8 cellular contexts compared by ENCODE assay signal in genomic region chr4:88457307-88458090, GRCh38. TPM values are rescaled to one million over a fixed set of nuclear protein-coding genes. Genes with fewer than 3 reads are reported as not detected.
DNase-seq lines count a peak whose midpoint lies in the region; ATAC-seq, FAIRE-seq and TF ChIP-seq lines count a peak whose summit lies in the region.

No MANE protein-coding gene starts in this region.

- POLR2A ChIA-PET in IMR-90 (lab: Charles Lee; ENCODE audit: unreplicated experiment) = no interaction called here

- H3K9me3 ChIP-seq in ES-I3 (ENCODE audit: control insufficient read depth, insufficient read depth, low read length) (peaks cover 7% of the 10 kb centered on the region), IMR-90 (ENCODE audit: control insufficient read depth, insufficient read depth, low read length) (no peaks in the 10 kb centered on the region; the same call in 1 of the 2 replicates), pancreas (no peaks in the 10 kb centered on the region)

- no peaks in the 10 kb centered on the region for H3K9me1 ChIP-seq in IMR-90 (ENCODE audit: insufficient read depth, low read length)

- H3K4me1 ChIP-seq in ES-I3 (ENCODE audit: insufficient read depth, low read length) (no peaks in the 10 kb centered on the region), IMR-90 (ENCODE audit: control insufficient read depth, insufficient read depth, low read length) (no peaks in the 10 kb centered on the region), pancreas (no peaks in the 10 kb centered on the region)

- H3K4me3 ChIP-seq in IMR-90 (ENCODE audit: insufficient read depth, low read depth, low read length) = peak overlapping the region; percentile 59
- H3K4me3 ChIP-seq in pancreas = peak overlapping the region; percentile 60 to 80 (median 73)

- no peak overlapping the region for H3K4ac ChIP-seq in IMR-90 (ENCODE audit: low read depth, low read length)

- CTCF ChIA-PET in IMR-90 (lab: Yijun Ruan, JAX) = interaction anchor here (0.5 to 0.7 kb wide), 3 partner anchors 238 to 1077 kb away, joined by 3 read pairs; no protein-coding TSS in a partner anchor

- peak overlapping the region; percentile 94 for H2AFZ ChIP-seq in IMR-90 (replicated peaks; ENCODE audit: low read length, poor library complexity)

- H4K91ac ChIP-seq in IMR-90 (ENCODE audit: insufficient read depth, low read depth, low read length) = no peak overlapping the region

- H3K36me3 ChIP-seq in ES-I3 (ENCODE audit: insufficient read depth, low read length) (no peaks in the 10 kb centered on the region), IMR-90 (ENCODE audit: control insufficient read depth, insufficient read depth, low read length) (no peaks in the 10 kb centered on the region), pancreas (no peaks in the 10 kb centered on the region)

- H4K8ac ChIP-seq in IMR-90 (ENCODE audit: low read depth in 2 of 2, low read length in 2 of 2) = no peak overlapping the region

- TF ChIP-seq CTCF in IMR-90 (conservative IDR thresholded peaks at IDR 0.05; ENCODE audit: low read depth, low read length) (no peak), pancreas (IDR thresholded peaks at IDR 0.05) (no peak)

- H2AK9ac ChIP-seq in IMR-90 (replicated peaks; ENCODE audit: low read depth, low read length, poor library complexity) = no peak overlapping the region

- no peak for TF ChIP-seq POLR2A in IMR-90 (IDR thresholded peaks at IDR 0.05; ENCODE audit: low read depth, low read length)

- intact Hi-C loops in IMR-90 (cut with micrococcal nuclease) = loop anchor here (5.0 kb wide), 1 partner anchor 175 kb away; the partner anchor contains the start of gene PPM1K
- intact Hi-C loops in Right ventricle myocardium superior (cut with DNase I) = loop anchor here (5.0 kb wide), 1 partner anchor 80 kb away; the partner anchor contains the start of gene HERC6
- intact Hi-C loops in pancreas (cut with DNase I) = no loop called here

- H3K23ac ChIP-seq in IMR-90 (ENCODE audit: low read depth, low read length) = no peak overlapping the region

- H3K56ac ChIP-seq in IMR-90 (ENCODE audit: extremely low read depth, insufficient read depth, low read length) = no peak overlapping the region

- no peak overlapping the region for H2BK5ac ChIP-seq in IMR-90 (ENCODE audit: low read depth, low read length, poor library complexity, severe bottlenecking)

- no peak overlapping the region for H2BK15ac ChIP-seq in IMR-90 (ENCODE audit: low read depth, low read length)

- H3K9ac ChIP-seq in ES-I3 (ENCODE audit: low read depth, low read length) (peak overlapping the region; percentile 70), IMR-90 (ENCODE audit: low read depth, low read length) (no peak overlapping the region)

- whole genome bisulfite sequencing in IMR-90 (ENCODE audit: extremely low coverage in 2 of 2, insufficient read length in 1 of 2), 2 experiments = 4% methylated on average over 40 of the region's 74 CpGs; no CpG with 5 or more reads in 1 of the 2 experiments
- WGBS in pancreas, 2 donors = 5 to 8% methylated on average over 64 to 74 of the region's 74 CpGs

- H3K4me2 ChIP-seq in IMR-90 (ENCODE audit: low read depth, low read length) = peak overlapping the region; percentile 60; the same call in 1 of the 2 replicates

- H4K20me1 ChIP-seq in IMR-90 (ENCODE audit: insufficient read depth, low read length) = no peaks in the 10 kb centered on the region

- no TSS peak for BruUV-seq in IMR-90 (replicated peaks; lab: Mats Ljungman, UMichigan)

- no peak overlapping the region for H3K14ac ChIP-seq in IMR-90 (replicated peaks; ENCODE audit: low read depth, low read length)

- H2BK20ac ChIP-seq in IMR-90 (ENCODE audit: low read depth, low read length) = no peak overlapping the region

- H4K5ac ChIP-seq in IMR-90 (ENCODE audit: low read depth, low read length) = no peak overlapping the region

- H2BK120ac ChIP-seq in IMR-90 (ENCODE audit: low read depth, low read length) = no peak overlapping the region

- no peak overlapping the region for H2AK5ac ChIP-seq in IMR-90 (ENCODE audit: low read depth, low read length)

- no peak overlapping the region for H3K18ac ChIP-seq in IMR-90 (ENCODE audit: low read depth, low read length)

- dilution Hi-C loops in IMR-90 (cut with HindIII; ENCODE audit: low sequenced_read_pairs, unreplicated experiment) = no loop called here

- no peaks in the 10 kb centered on the region for H3K79me1 ChIP-seq in IMR-90 (ENCODE audit: low read depth in 1 of 2, low read length in 2 of 2)

- H3K27me3 ChIP-seq in IMR-90 (ENCODE audit: control insufficient read depth, insufficient read depth, low read length) = peaks cover 25% of the 10 kb centered on the region
- no peaks in the 10 kb centered on the region for H3K27me3 ChIP-seq in pancreas

- in situ Hi-C loops in IMR-90 (cut with MboI; ENCODE audit: low sequenced_read_pairs) = no loop called here

- DNase-seq in IMR-90 = no peak
- DNase-seq in activated T-helper 1 cell treated with anti-CD3 and anti-CD28 coated beads, Interleukin-2, amount 50 U/mL, for 16 hours (ENCODE audit: low read depth in 1 of 2, low spot score in 1 of 2) = peak; percentile 12 to 37
- peak; percentile 67 for DNase-seq in Right ventricle myocardium superior
- DNase-seq in pancreas = peak; percentile 37 to 86 (median 60)
- DNase-seq in HuH-7 (ENCODE audit: low spot score) = no peak
- no peak for DNase-seq in OCI-M2 (lab: John Stamatoyannopoulos, UW; ENCODE audit: unreplicated experiment)

- no peak for TF ChIP-seq RAD21 in IMR-90 (IDR thresholded peaks at IDR 0.05; ENCODE audit: low read length)

- no peak overlapping the region for H3K27ac ChIP-seq in IMR-90 (ENCODE audit: insufficient read depth, low read length)
- peak overlapping the region; percentile 39 to 82 (median 64) for H3K27ac ChIP-seq in pancreas

- ATAC-seq in GM21576 (IDR thresholded peaks at IDR 0.05; ENCODE audit: unreplicated experiment) (peak; percentile 30), IMR-90 (ENCODE audit: low read depth) (peak; percentile 30; the same call in 1 of the 2 replicates), Right ventricle myocardium superior (ENCODE audit: poor library complexity) (peak; percentile 81), pancreas (peak; percentile 67 to 76 (median 72))

- FAIRE-seq in pancreas (lab: Jason Lieb, UNC) = no peak

TF ChIP-seq in IMR-90, 13 proteins besides CTCF, POLR2A, EP300 and RAD21:
- TF ChIP-seq BHLHE40 (IDR thresholded peaks at IDR 0.05; ENCODE audit: low read depth, low read length) = no peak
- TF ChIP-seq RFX5 (IDR thresholded peaks at IDR 0.05; ENCODE audit: low read depth, low read length) = no peak
- TF ChIP-seq CEBPB (IDR thresholded peaks at IDR 0.05; ENCODE audit: low read depth, low read length) = no peak
- no peak for TF ChIP-seq CHD1 (IDR thresholded peaks at IDR 0.05; ENCODE audit: low read depth, low read length)
- TF ChIP-seq MXI1 (IDR thresholded peaks at IDR 0.05; ENCODE audit: borderline replicate concordance, low read depth, low read length) = no peak
- no peak for TF ChIP-seq MAZ (IDR thresholded peaks at IDR 0.05; ENCODE audit: borderline replicate concordance, low read depth, low read length)

RNA-seq across cellular contexts. Expression of gene HERC5, which starts 0.6 kb away (rescaled TPM):
- total RNA-seq in IMR-90 (2012; rRNA removed) (under 0.01 TPM in 2 replicates), Right ventricle myocardium superior (1.5 TPM), pancreas (1 to 10 TPM; 3.0 to 4.9 (median 3.5) TPM)
- polyA plus RNA-seq in IMR-90 (2012; rRNA removed) (not detected in 2 replicates), pancreas (1 to 10 TPM; 2.2 to 4.9 TPM)
- not detected in 2 replicates for polyA plus RNA-seq in IMR-90 (2012; cell fraction: cytosol; rRNA removed)
- not detected in 2 replicates for polyA plus RNA-seq in IMR-90 (2012; cell fraction: nucleus; rRNA removed; ENCODE audit: low replicate concordance)

Comparison
In these comparisons a context has a peak if more than half of its experiments do, and no peak if none do; other contexts are left out.
1. ATAC-seq: peak in every context shown above with its lines; median percentile 81 in Right ventricle myocardium superior; 72 in pancreas; 30 in GM21576; 30 in IMR-90.
2. DNase-seq: peak in activated T-helper 1 cell treated with anti-CD3 and anti-CD28 coated beads, Interleukin-2, amount 50 U/mL, for 16 hours (2 of 2), Right ventricle myocardium superior (single experiment) and pancreas (6 of 6); none in IMR-90 (single experiment), HuH-7 (single experiment) and OCI-M2 (single experiment).
3. intact Hi-C loops: an anchor here in IMR-90 (5.0 kb wide) and Right ventricle myocardium superior (5.0 kb wide); none called in pancreas.